Comparison of ENCODE assay signal across 8 cellular contexts in the genomic region with DNA sequence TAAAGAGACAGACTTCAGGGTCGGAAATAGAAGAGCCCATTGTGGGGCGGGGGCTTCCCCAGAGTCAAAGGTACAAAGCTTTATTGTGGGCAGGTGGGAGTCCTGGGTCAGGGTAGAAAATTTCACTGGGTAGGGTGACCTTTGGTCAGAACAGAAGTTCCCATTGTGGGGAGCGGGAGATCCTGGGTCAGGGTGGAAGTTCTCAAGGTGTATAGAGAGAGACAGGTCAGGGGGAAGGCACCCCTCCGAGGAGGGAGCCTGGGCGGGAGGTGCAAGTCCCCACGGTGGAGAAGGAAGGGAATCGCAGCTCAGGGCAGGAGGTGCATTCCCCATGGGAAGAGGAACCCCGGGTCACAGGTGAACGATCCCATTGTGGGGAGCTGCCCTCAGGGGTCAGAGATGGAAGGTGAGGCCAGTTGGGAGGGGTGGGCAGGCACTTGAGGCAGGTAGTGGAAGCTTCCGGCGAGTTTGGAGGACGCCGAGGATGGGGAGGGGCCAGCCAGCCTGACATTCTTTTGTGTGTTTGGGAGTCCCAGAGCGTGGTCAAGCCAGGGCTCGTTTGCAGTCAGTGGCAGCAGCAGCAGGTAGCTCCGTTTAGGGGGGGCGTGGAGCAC. TPM values are rescaled to one million over a fixed set of nuclear protein-coding genes. Genes with fewer than 3 reads are reported as not detected.
A peak's percentile ranks its signal among the peaks of the same experiment; 100 is the strongest.
DNase-seq lines count a peak whose midpoint lies in the region; ATAC-seq and TF ChIP-seq lines count a peak whose summit lies in the region.

No MANE protein-coding gene starts in this region.

- peak overlapping the region; percentile 80 to 90 (median 85) for H3K27ac ChIP-seq in esophagus squamous epithelium
- peak overlapping the region; percentile 69 for H3K27ac ChIP-seq in neural cell (ENCODE audit: low read length)

- peaks cover 26% of the 10 kb centered on the region for H3K4me1 Mint-ChIP-seq in Calu3 (ENCODE audit: low read depth, unreplicated experiment)

- CTCF ChIA-PET in Calu3 (lab: Charles Lee): interaction anchor here (0.6 to 1.4 kb wide), 3 partner anchors 8 to 51 kb away, joined by 3 to 4 read pairs (median 4); no protein-coding TSS in a partner anchor

- 0 to 1% methylated on average over 10 to 14 of the region's 17 CpGs for WGBS in esophagus squamous epithelium, 2 donors

- H3K4me3 Mint-ChIP-seq in Calu3 (ENCODE audit: low read depth, unreplicated experiment): peak overlapping the region; percentile 99

- no peak for TF ChIP-seq RAD21 in neural cell (conservative IDR thresholded peaks at IDR 0.05)

- peak overlapping the region; percentile 96 for H3K27ac Mint-ChIP-seq in Calu3 (ENCODE audit: unreplicated experiment)

- no peak for TF ChIP-seq POLR2A in esophagus squamous epithelium (IDR thresholded peaks at IDR 0.05)

- H3K9ac ChIP-seq in neural cell (ENCODE audit: low read length): peak overlapping the region; percentile 83

- no peaks in the 10 kb centered on the region for H3K9me3 Mint-ChIP-seq in Calu3 (ENCODE audit: low read depth, unreplicated experiment)

- no peak for TF ChIP-seq EP300 in neural cell (conservative IDR thresholded peaks at IDR 0.05; ENCODE audit: poor library complexity, severe bottlenecking)

- ATAC-seq in HG03432 (IDR thresholded peaks at IDR 0.05; ENCODE audit: unreplicated experiment) (peak; percentile 12), GM21423 (IDR thresholded peaks at IDR 0.05; ENCODE audit: unreplicated experiment) (no peak)

- intact Hi-C loops in Calu3 (cut with micrococcal nuclease; ENCODE audit: unreplicated experiment): no loop called here
- intact Hi-C loops in esophagus squamous epithelium (cut with DNase I): no loop called here

- no peaks in the 10 kb centered on the region for H3K27me3 Mint-ChIP-seq in Calu3 (ENCODE audit: unreplicated experiment)

- H3K36me3 Mint-ChIP-seq in Calu3 (ENCODE audit: insufficient read depth, unreplicated experiment): peaks cover 89% of the 10 kb centered on the region

- no peaks in the 10 kb centered on the region for H4K20me1 ChIP-seq in neural cell (ENCODE audit: insufficient read depth)

- peak overlapping the region; percentile 52 to 93 (median 78) for H3K4me3 ChIP-seq in esophagus squamous epithelium
- peak overlapping the region; percentile 77 for H3K4me3 ChIP-seq in neural cell (ENCODE audit: low read length)

- H3K27me3 ChIP-seq in esophagus squamous epithelium (no peaks in the 10 kb centered on the region), neural cell (ENCODE audit: insufficient read depth, low read depth, low read length) (no peaks in the 10 kb centered on the region)

- TF ChIP-seq CTCF in Calu3 (IDR thresholded peaks at IDR 0.05; ENCODE audit: unreplicated experiment) (no peak), esophagus squamous epithelium (IDR thresholded peaks at IDR 0.05) (peak in 1 of 6 experiments; percentile 18), neural cell (IDR thresholded peaks at IDR 0.05; ENCODE audit: poor library complexity, severe bottlenecking) (no peak)

- H3K36me3 ChIP-seq in esophagus squamous epithelium: peaks cover 16 to 68% (median 19%) of the 10 kb centered on the region in 3 donors
- no peaks in the 10 kb centered on the region for H3K36me3 ChIP-seq in neural cell (ENCODE audit: insufficient read depth, low read length)

- DNase-seq in Calu3 (no peak), esophagus squamous epithelium (lab: John Stamatoyannopoulos, UW) (no peak), NCI-H446 (lab: John Stamatoyannopoulos, UW) (no peak), DMS153 treated with DMSO at 0.1 percent for 48 hours (lab: John Stamatoyannopoulos, UW; ENCODE audit: unreplicated experiment) (no peak)
- peak; percentile 36 to 55 for DNase-seq in activated CD4-positive, alpha-beta T cell treated with anti-CD3 and anti-CD28 coated beads, Interleukin-2, amount 50 U/mL, for 48 hours

- no peaks in the 10 kb centered on the region for H3F3A ChIP-seq in neural cell (ENCODE audit: insufficient read depth, low read length, poor library complexity, severe bottlenecking)

- peak overlapping the region; percentile 80 for H3K4me2 ChIP-seq in neural cell (ENCODE audit: low read length)

- H3K79me2 ChIP-seq in neural cell (replicated peaks; ENCODE audit: insufficient read depth, low read length): peaks cover 18% of the 10 kb centered on the region

- no peaks in the 10 kb centered on the region for H3K9me2 ChIP-seq in neural cell (ENCODE audit: insufficient read depth, low read length)

- no peaks in the 10 kb centered on the region for H3K9me3 ChIP-seq in esophagus squamous epithelium
- no peaks in the 10 kb centered on the region for H3K9me3 ChIP-seq in neural cell (ENCODE audit: low read length)

- H3K4me1 ChIP-seq in esophagus squamous epithelium: peaks cover 20 to 44% (median 26%) of the 10 kb centered on the region in 3 donors

- peak overlapping the region; percentile 89 for H2AFZ ChIP-seq in neural cell (ENCODE audit: low read depth, low read length)

- BruUV-seq in Calu3 (replicated peaks; lab: Mats Ljungman, UMichigan): no TSS peak

TF ChIP-seq in neural cell, 6 proteins besides CTCF, POLR2A, EP300 and RAD21:
- TF ChIP-seq, protein P1, sequence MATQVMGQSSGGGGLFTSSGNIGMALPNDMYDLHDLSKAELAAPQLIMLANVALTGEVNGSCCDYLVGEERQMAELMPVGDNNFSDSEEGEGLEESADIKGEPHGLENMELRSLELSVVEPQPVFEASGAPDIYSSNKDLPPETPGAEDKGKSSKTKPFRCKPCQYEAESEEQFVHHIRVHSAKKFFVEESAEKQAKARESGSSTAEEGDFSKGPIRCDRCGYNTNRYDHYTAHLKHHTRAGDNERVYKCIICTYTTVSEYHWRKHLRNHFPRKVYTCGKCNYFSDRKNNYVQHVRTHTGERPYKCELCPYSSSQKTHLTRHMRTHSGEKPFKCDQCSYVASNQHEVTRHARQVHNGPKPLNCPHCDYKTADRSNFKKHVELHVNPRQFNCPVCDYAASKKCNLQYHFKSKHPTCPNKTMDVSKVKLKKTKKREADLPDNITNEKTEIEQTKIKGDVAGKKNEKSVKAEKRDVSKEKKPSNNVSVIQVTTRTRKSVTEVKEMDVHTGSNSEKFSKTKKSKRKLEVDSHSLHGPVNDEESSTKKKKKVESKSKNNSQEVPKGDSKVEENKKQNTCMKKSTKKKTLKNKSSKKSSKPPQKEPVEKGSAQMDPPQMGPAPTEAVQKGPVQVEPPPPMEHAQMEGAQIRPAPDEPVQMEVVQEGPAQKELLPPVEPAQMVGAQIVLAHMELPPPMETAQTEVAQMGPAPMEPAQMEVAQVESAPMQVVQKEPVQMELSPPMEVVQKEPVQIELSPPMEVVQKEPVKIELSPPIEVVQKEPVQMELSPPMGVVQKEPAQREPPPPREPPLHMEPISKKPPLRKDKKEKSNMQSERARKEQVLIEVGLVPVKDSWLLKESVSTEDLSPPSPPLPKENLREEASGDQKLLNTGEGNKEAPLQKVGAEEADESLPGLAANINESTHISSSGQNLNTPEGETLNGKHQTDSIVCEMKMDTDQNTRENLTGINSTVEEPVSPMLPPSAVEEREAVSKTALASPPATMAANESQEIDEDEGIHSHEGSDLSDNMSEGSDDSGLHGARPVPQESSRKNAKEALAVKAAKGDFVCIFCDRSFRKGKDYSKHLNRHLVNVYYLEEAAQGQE (IDR thresholded peaks at IDR 0.05; ENCODE audit: borderline replicate concordance): no peak
- TF ChIP-seq TAF1 (IDR thresholded peaks at IDR 0.05; ENCODE audit: low read depth) (no peak), EZH2 (IDR thresholded peaks at IDR 0.05; ENCODE audit: borderline replicate concordance, insufficient read depth, low read length, poor library complexity, severe bottlenecking) (no peak), MXI1 (conservative IDR thresholded peaks at IDR 0.05; ENCODE audit: poor library complexity, severe bottlenecking) (no peak), SMC3 (conservative IDR thresholded peaks at IDR 0.05; ENCODE audit: poor library complexity) (no peak), POLR2AphosphoS5 (IDR thresholded peaks at IDR 0.05) (no peak)

RNA-seq across cellular contexts. Expression of gene LYPLA2, which starts 0.6 kb away (rescaled TPM):
- total RNA-seq in Calu3 (2022): 52.0 and 66.5 TPM in 2 replicates
- 10 to 100 TPM; 51.9 to 75.5 (median 64.4) TPM for total RNA-seq in esophagus squamous epithelium
- polyA plus RNA-seq in neural cell: 107 and 119 TPM in 2 replicates
- polyA minus RNA-seq in neural cell: 51.4 and 71.1 TPM in 2 replicates

RNA-seq across cellular contexts. Expression of gene GALE, which starts 9.0 kb away (rescaled TPM):
- total RNA-seq in Calu3 (2022) (76.7 and 97.9 TPM in 2 replicates), esophagus squamous epithelium (10 to 100 TPM; 55.1 to 81.0 (median 60.4) TPM)
- 109 and 130 TPM in 2 replicates for polyA plus RNA-seq in neural cell
- polyA minus RNA-seq in neural cell: 34.8 and 39.9 TPM in 2 replicates

RNA-seq across cellular contexts. Expression of gene PITHD1, which starts 13.3 kb away (rescaled TPM):
- total RNA-seq in Calu3 (2022) (30.6 and 33.0 TPM in 2 replicates), esophagus squamous epithelium (10 to 100 TPM; 57.4 to 86.3 (median 78.0) TPM)
- polyA plus RNA-seq in neural cell: 242 and 267 TPM in 2 replicates
- polyA minus RNA-seq in neural cell: 85.0 and 91.9 TPM in 2 replicates

RNA-seq across cellular contexts. Expression of gene HMGCL, which starts 33.7 kb away (rescaled TPM):
- 23.1 and 27.8 TPM in 2 replicates for total RNA-seq in Calu3 (2022)
- total RNA-seq in esophagus squamous epithelium: 10 to 100 TPM; 14.3 to 38.9 (median 26.6) TPM
- 27.6 and 29.1 TPM in 2 replicates for polyA plus RNA-seq in neural cell
- polyA minus RNA-seq in neural cell: 15.3 and 17.8 TPM in 2 replicates

RNA-seq across cellular contexts. Expression of gene ELOA, which starts 48.3 kb away (rescaled TPM):
- total RNA-seq in Calu3 (2022): 32.4 and 36.5 TPM in 2 replicates
- total RNA-seq in esophagus squamous epithelium: 10 to 100 TPM; 37.8 to 44.0 (median 41.2) TPM
- 20.0 and 25.7 TPM in 2 replicates for polyA plus RNA-seq in neural cell
- polyA minus RNA-seq in neural cell: 32.1 and 39.0 TPM in 2 replicates

Comparison
In these comparisons a context has a peak if more than half of its experiments do, and no peak if none do; other contexts are left out.
1. DNase-seq: peak in activated CD4-positive, alpha-beta T cell treated with anti-CD3 and anti-CD28 coated beads, Interleukin-2, amount 50 U/mL, for 48 hours (2 of 2); none in Calu3 (single experiment), esophagus squamous epithelium (single experiment), NCI-H446 (0 of 2) and DMS153 treated with DMSO at 0.1 percent for 48 hours (single experiment).